ENCODE assay signal across 25 cellular contexts in the genomic region with DNA sequence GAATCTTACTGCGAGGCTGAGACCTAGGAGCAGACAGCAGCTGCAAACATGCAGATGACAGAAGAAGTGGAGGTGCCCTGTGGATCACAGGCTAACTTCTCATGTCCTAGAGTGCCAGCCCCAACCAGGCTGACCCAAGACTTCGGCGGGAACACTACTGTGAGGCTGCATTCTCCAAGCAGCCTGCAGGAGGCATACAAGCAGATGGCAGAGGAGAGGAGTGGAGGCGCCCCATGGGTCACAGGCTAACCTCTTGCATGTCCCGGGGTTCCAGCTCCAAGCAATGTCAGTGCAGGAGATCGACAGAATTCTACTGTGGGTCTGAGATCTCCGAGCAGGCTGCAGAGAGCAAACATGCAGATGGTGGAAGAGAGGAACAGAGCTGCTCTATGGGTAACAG.
DNase-seq lines count a peak whose midpoint lies in the region; ATAC-seq and TF ChIP-seq lines count a peak whose summit lies in the region.
"Had no signal": no experiment of that assay in that cellular context is flagged by ENCODE, and none has a peak within 500 bp of the region (broad histone marks: within the 10 kb centered on the region; RNA-seq: fewer than 3 reads in every experiment).

No MANE protein-coding gene starts in this region.

- H3K27me3 ChIP-seq in cardiac muscle cell = no peaks in the 10 kb centered on the region
- H3K27me3 ChIP-seq in heart left ventricle = peaks cover 0 to 23% (median 0%) of the 10 kb centered on the region in 9 donors
- H3K27me3 ChIP-seq in Panc1 (ENCODE audit: control insufficient read depth, insufficient read depth, low read length) = peaks cover 8% of the 10 kb centered on the region
- peaks cover 11% of the 10 kb centered on the region for H3K27me3 ChIP-seq in foreskin keratinocyte
- peaks cover 20% of the 10 kb centered on the region; the same call in 1 of the 2 replicates for H3K27me3 ChIP-seq in GM23248 (replicated peaks; ENCODE audit: insufficient read depth)
- H3K27me3 ChIP-seq: BLaER1 treated with 17β-estradiol and CSF1 and Interleukin-3, amounts not matched to agents 10 nM and 100 nM; ovary had no signal

- H4K20me1 ChIP-seq in GM23248 (ENCODE audit: insufficient read depth) = no peaks in the 10 kb centered on the region
- H4K20me1 ChIP-seq: BLaER1 treated with 17β-estradiol and CSF1 and Interleukin-3, amounts not matched to agents 10 nM and 100 nM had no signal

- no peak for TF ChIP-seq POLR2A in heart left ventricle (IDR thresholded peaks at IDR 0.05)

- H3K27ac ChIP-seq in cardiac muscle cell (no peak overlapping the region), heart left ventricle (no peak overlapping the region), Panc1 (ENCODE audit: low read length) (no peak overlapping the region), foreskin keratinocyte (no peak overlapping the region), GM23248 (no peak overlapping the region)
- H3K27ac ChIP-seq: A549; BLaER1 treated with 17β-estradiol and CSF1 and Interleukin-3, amounts not matched to agents 10 nM and 100 nM; ovary had no signal

- no peak overlapping the region for H3K4me2 ChIP-seq in GM23248 (ENCODE audit: unreplicated experiment)
- H3K4me2 ChIP-seq: A549; BLaER1 treated with 17β-estradiol and CSF1 and Interleukin-3, amounts not matched to agents 10 nM and 100 nM had no signal

- no peak overlapping the region for H2AFZ ChIP-seq in GM23248

- TF ChIP-seq CTCF in cardiac muscle cell (IDR thresholded peaks at IDR 0.05; ENCODE audit: low read depth, low read length) (peak; percentile 3), heart left ventricle (IDR thresholded peaks at IDR 0.05) (no peak), Panc1 (IDR thresholded peaks at IDR 0.05) (0 out of 2 replicates have a peak, but pooled peaks have one; percentile 15), foreskin keratinocyte (conservative IDR thresholded peaks at IDR 0.05) (peak; percentile 4), type B pancreatic cell (conservative IDR thresholded peaks at IDR 0.05) (peak; percentile 22)

- DNase-seq in cardiac muscle cell (ENCODE audit: low read depth in 1 of 2, low spot score in 1 of 2) = no peak
- DNase-seq in heart left ventricle = no peak
- no peak for DNase-seq in Panc1 (ENCODE audit: low read depth, low spot score)
- no peak for DNase-seq in foreskin keratinocyte
- DNase-seq in type B pancreatic cell (ENCODE audit: extremely low spot score, unreplicated experiment) = no peak
- DNase-seq in hippocampal formation (lab: John Stamatoyannopoulos, UW) = no peak
- no peak for DNase-seq in NOMO-1 treated with dmso at 0.1 percent for 144 hours (lab: John Stamatoyannopoulos, UW; ENCODE audit: unreplicated experiment)
- no peak for DNase-seq in GM23248
- DNase-seq: activated CD4-positive, alpha-beta T cell treated with anti-CD3 and anti-CD28 coated beads for 4 hours; activated naive CD4-positive, alpha-beta T cell treated with anti-CD3 and anti-CD28 coated beads, Interleukin-2, amount 10 ng/mL, durations not matched to agents 7 days and 5 days; Calu3; EL; HCEC 1CT; KG1; left colon; mesenchymal stem cell; MV-4-11; naive B cell; NCI-H2029 treated with DMSO at 0.1 percent for 48 hours; ovary; right cardiac atrium; SIG-M5; trophoblast cell had no signal

- CTCF ChIA-PET in Panc1 (lab: Charles Lee) = no interaction called here

- WGBS in heart left ventricle, 4 donors = 71 to 81% (median 77%) methylated on average over 7 of the region's 7 CpGs
- WGBS in GM23248 (ENCODE audit: low coverage in 1 of 2, low lambda C conversion rate in 2 of 2, missing lambda C conversion rate in 2 of 2), 2 experiments = 56 to 57% methylated on average over 7 of the region's 7 CpGs

- no peak overlapping the region for H3K4me3 Mint-ChIP-seq in type B pancreatic cell
- H3K4me3 Mint-ChIP-seq: activated naive CD4-positive, alpha-beta T cell treated with anti-CD3 and anti-CD28 coated beads, Interleukin-2, amount 10 ng/mL, durations not matched to agents 7 days and 5 days; naive B cell had no signal

- intact Hi-C loops in heart left ventricle (cut with DNase I) = no loop called here
- intact Hi-C loops in Panc1 (cut with micrococcal nuclease; ENCODE audit: unreplicated experiment) = no loop called here

- H3K9ac ChIP-seq in GM23248 = no peak overlapping the region
- H3K9ac ChIP-seq: BLaER1 treated with 17β-estradiol and CSF1 and Interleukin-3, amounts not matched to agents 10 nM and 100 nM had no signal

- H3K36me3 ChIP-seq in cardiac muscle cell (no peaks in the 10 kb centered on the region), heart left ventricle (no peaks in the 10 kb centered on the region), Panc1 (ENCODE audit: control insufficient read depth, insufficient read depth, low read length) (no peaks in the 10 kb centered on the region), GM23248 (ENCODE audit: low read depth) (no peaks in the 10 kb centered on the region)
- H3K36me3 ChIP-seq: BLaER1 treated with 17β-estradiol and CSF1 and Interleukin-3, amounts not matched to agents 10 nM and 100 nM; ovary had no signal

- peaks cover 10% of the 10 kb centered on the region for H3K27me3 Mint-ChIP-seq in type B pancreatic cell
- H3K27me3 Mint-ChIP-seq: activated naive CD4-positive, alpha-beta T cell treated with anti-CD3 and anti-CD28 coated beads, Interleukin-2, amount 10 ng/mL, durations not matched to agents 7 days and 5 days had no signal

- no peak overlapping the region for H3K27ac Mint-ChIP-seq in type B pancreatic cell
- H3K27ac Mint-ChIP-seq: activated naive CD4-positive, alpha-beta T cell treated with anti-CD3 and anti-CD28 coated beads, Interleukin-2, amount 10 ng/mL, durations not matched to agents 7 days and 5 days; naive B cell had no signal

- no peaks in the 10 kb centered on the region for H3K4me1 Mint-ChIP-seq in type B pancreatic cell (ENCODE audit: unreplicated experiment)
- H3K4me1 Mint-ChIP-seq: activated naive CD4-positive, alpha-beta T cell treated with anti-CD3 and anti-CD28 coated beads, Interleukin-2, amount 10 ng/mL, durations not matched to agents 7 days and 5 days; naive B cell had no signal

- H3K79me2 ChIP-seq in GM23248 (ENCODE audit: insufficient read depth) = no peaks in the 10 kb centered on the region

- no peaks in the 10 kb centered on the region for H3K9me3 ChIP-seq in cardiac muscle cell (ENCODE audit: low read depth)
- peaks cover 0 to 2% (median 0%) of the 10 kb centered on the region in 12 donors for H3K9me3 ChIP-seq in heart left ventricle
- H3K9me3 ChIP-seq in Panc1 (ENCODE audit: control insufficient read depth, insufficient read depth, low read depth, low read length) = no peaks in the 10 kb centered on the region
- no peaks in the 10 kb centered on the region for H3K9me3 ChIP-seq in GM23248 (ENCODE audit: low read depth)
- H3K9me3 ChIP-seq: ovary had no signal

- H3K36me3 Mint-ChIP-seq in type B pancreatic cell = no peaks in the 10 kb centered on the region
- H3K36me3 Mint-ChIP-seq: activated naive CD4-positive, alpha-beta T cell treated with anti-CD3 and anti-CD28 coated beads, Interleukin-2, amount 10 ng/mL, durations not matched to agents 7 days and 5 days had no signal

- no TSS peak for BruUV-seq in Panc1 (replicated peaks; lab: Mats Ljungman, UMichigan)

- peaks cover 4% of the 10 kb centered on the region for H3K9me3 Mint-ChIP-seq in type B pancreatic cell
- H3K9me3 Mint-ChIP-seq: activated naive CD4-positive, alpha-beta T cell treated with anti-CD3 and anti-CD28 coated beads, Interleukin-2, amount 10 ng/mL, durations not matched to agents 7 days and 5 days had no signal

- POLR2A ChIA-PET in Panc1 (lab: Charles Lee) = no interaction called here

- H3K4me1 ChIP-seq in cardiac muscle cell (ENCODE audit: low read depth) (no peaks in the 10 kb centered on the region), heart left ventricle (no peaks in the 10 kb centered on the region), Panc1 (ENCODE audit: control insufficient read depth, insufficient read depth, low read length) (no peaks in the 10 kb centered on the region), foreskin keratinocyte (no peaks in the 10 kb centered on the region), GM23248 (ENCODE audit: insufficient read depth) (no peaks in the 10 kb centered on the region)
- H3K4me1 ChIP-seq: A549 had no signal

- in situ Hi-C loops in Panc1 (cut with HindIII; ENCODE audit: low pct_unique_long_range_greater_than_20kb, low sequenced_read_pairs) = no loop called here
- in situ Hi-C loops in GM23248 (cut with MboI) = no loop called here

- ATAC-seq in heart left ventricle (no peak), Panc1 (no peak), foreskin keratinocyte (no peak)
- ATAC-seq: left colon had no signal

- no peaks in the 10 kb centered on the region for H3K9me2 ChIP-seq in GM23248 (ENCODE audit: insufficient read depth)

- H3F3A ChIP-seq in GM23248 (ENCODE audit: insufficient read depth) = no peaks in the 10 kb centered on the region

- no peak overlapping the region for H3K4me3 ChIP-seq in cardiac muscle cell
- H3K4me3 ChIP-seq in heart left ventricle = no peak overlapping the region
- no peak overlapping the region for H3K4me3 ChIP-seq in Panc1 (ENCODE audit: low read depth in 2 of 2, low read length in 2 of 2)
- H3K4me3 ChIP-seq in GM23248 = no peak overlapping the region
- H3K4me3 ChIP-seq: A549; BLaER1 treated with 17β-estradiol and CSF1 and Interleukin-3, amounts not matched to agents 10 nM and 100 nM; ovary had no signal

Comparison
In these comparisons a context has a peak if more than half of its experiments do, and no peak if none do; other contexts are left out.
1. CTCF ChIP-seq: peak in cardiac muscle cell (single experiment), Panc1 (single experiment), foreskin keratinocyte (single experiment) and type B pancreatic cell (single experiment); none in heart left ventricle (0 of 12).